In genomic region chr9:74205071-74205470, GRCh38 we compare ENCODE assay signal across 26 cellular contexts.
"Had no signal": no experiment of that assay in that cellular context is flagged by ENCODE, and none has a peak within 500 bp of the region (broad histone marks: within the 10 kb centered on the region; RNA-seq: fewer than 3 reads in every experiment).

No MANE protein-coding gene starts in this region.

- H3K9me3 ChIP-seq: gastroesophageal sphincter, neutrophil, thyroid gland had no signal

- H3K36me3 ChIP-seq: gastroesophageal sphincter, neutrophil, thyroid gland had no signal

- H3K4me1 ChIP-seq: gastroesophageal sphincter, thyroid gland had no signal

- ATAC-seq: activated naive CD8-positive, alpha-beta T cell treated with anti-CD3 and anti-CD28 coated beads, Interleukin-2, amount 50 U/mL, for 24 hours; activated T-helper 17 cell treated with anti-CD3 and anti-CD28 coated beads, Interleukin-2, amount 50 U/mL, for 72 hours; effector memory CD8-positive, alpha-beta T cell; gastroesophageal sphincter; sciatic nerve; stimulated activated memory B cell treated with anti-CD40 and anti-IgM and Interleukin-4, amounts not matched to agents 10 μg/mL and 1 μg/mL and 100 μg/mL, for 72 hours; stimulated activated naive CD8-positive, alpha-beta T cell treated with anti-CD3 and anti-CD28 coated beads, Interleukin-15, amount 100 ng/mL, for 72 hours; WTC11 had no signal

- H3K27me3 ChIP-seq: gastroesophageal sphincter, hepatocyte, neutrophil, thyroid gland had no signal

- H3K79me2 ChIP-seq: hepatocyte had no signal

- H2AFZ ChIP-seq: hepatocyte had no signal

- H3K4me3 ChIP-seq: gastroesophageal sphincter, hepatocyte, thyroid gland had no signal

- H3K27ac ChIP-seq: gastroesophageal sphincter, hepatocyte, neutrophil, thyroid gland had no signal

- H3K4me2 ChIP-seq: hepatocyte had no signal

- DNase-seq: activated CD4-positive, alpha-beta memory T cell treated with anti-CD3 and anti-CD28 coated beads, Interleukin-2, amount 10 ng/mL, durations not matched to agents 7 days and 5 days; activated CD4-positive, alpha-beta T cell treated with anti-CD3 and anti-CD28 coated beads for 1 hour; activated CD4-positive, alpha-beta T cell treated with anti-CD3 and anti-CD28 coated beads, Interleukin-2, amount 10 ng/mL, durations not matched to agents 7 days and 5 days; activated CD8-positive, alpha-beta memory T cell treated with anti-CD3 and anti-CD28 coated beads, Interleukin-2, amount 50 U/mL, for 48 hours; activated naive CD8-positive, alpha-beta T cell treated with anti-CD3 and anti-CD28 coated beads, Interleukin-2, amount 50 U/mL, for 24 hours; activated T-cell treated with anti-CD3 and anti-CD28 coated beads, Interleukin-2, amount 50 U/mL, for 24 hours; amygdala; caudate nucleus; cortex of kidney; effector memory CD8-positive, alpha-beta T cell; kidney; small intestine; stimulated activated CD4-positive, alpha-beta T cell treated with anti-CD3 and anti-CD28 coated beads, Interleukin-1b, Interleukin-23, amount 100 ng/mL, for 48 hours; stimulated activated CD4-positive, alpha-beta T cell treated with anti-CD3 and anti-CD28 coated beads, Interleukin-4, amount 100 ng/mL, for 4 hours; stimulated activated CD8-positive, alpha-beta memory T cell treated with anti-CD3 and anti-CD28 coated beads, Interleukin-4, amount 100 ng/mL, for 48 hours; stimulated activated naive CD8-positive, alpha-beta T cell treated with anti-CD3 and anti-CD28 coated beads, Interleukin-15, amount 100 ng/mL, for 72 hours; substantia nigra; T-helper 2 cell; thyroid gland had no signal
